In the genomic region with DNA sequence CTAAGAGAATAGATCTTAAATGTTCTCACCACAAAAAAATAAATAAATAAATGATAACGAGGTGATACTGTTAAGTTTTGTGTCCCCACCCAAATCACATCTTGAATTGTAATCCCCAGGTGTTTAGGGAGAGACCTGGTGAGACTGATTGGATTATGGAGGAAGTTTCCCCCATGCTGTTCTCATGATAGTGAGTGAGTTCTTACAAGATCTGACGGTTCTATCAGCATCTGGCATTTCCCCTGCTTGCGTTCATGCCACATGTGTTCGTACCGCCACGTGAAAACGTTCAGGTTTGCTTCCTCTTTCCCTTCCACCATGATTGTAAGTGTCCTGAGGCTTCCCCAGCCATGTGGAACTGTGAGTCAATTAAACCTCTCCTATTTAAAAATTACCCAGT, we compare ENCODE assay signal across 1 cellular context.
TF ChIP-seq lines count a peak whose summit lies in the region.

No MANE protein-coding gene starts in this region.

TF ChIP-seq in GM12878, 131 proteins besides CTCF, POLR2A, EP300 and RAD21 (continued from another document):
- TF ChIP-seq, protein P1, sequence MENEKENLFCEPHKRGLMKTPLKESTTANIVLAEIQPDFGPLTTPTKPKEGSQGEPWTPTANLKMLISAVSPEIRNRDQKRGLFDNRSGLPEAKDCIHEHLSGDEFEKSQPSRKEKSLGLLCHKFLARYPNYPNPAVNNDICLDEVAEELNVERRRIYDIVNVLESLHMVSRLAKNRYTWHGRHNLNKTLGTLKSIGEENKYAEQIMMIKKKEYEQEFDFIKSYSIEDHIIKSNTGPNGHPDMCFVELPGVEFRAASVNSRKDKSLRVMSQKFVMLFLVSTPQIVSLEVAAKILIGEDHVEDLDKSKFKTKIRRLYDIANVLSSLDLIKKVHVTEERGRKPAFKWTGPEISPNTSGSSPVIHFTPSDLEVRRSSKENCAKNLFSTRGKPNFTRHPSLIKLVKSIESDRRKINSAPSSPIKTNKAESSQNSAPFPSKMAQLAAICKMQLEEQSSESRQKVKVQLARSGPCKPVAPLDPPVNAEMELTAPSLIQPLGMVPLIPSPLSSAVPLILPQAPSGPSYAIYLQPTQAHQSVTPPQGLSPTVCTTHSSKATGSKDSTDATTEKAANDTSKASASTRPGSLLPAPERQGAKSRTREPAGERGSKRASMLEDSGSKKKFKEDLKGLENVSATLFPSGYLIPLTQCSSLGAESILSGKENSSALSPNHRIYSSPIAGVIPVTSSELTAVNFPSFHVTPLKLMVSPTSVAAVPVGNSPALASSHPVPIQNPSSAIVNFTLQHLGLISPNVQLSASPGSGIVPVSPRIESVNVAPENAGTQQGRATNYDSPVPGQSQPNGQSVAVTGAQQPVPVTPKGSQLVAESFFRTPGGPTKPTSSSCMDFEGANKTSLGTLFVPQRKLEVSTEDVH (IDR thresholded peaks at IDR 0.05; ENCODE audit: low read depth, partially characterized antibody) = no peak
- TF ChIP-seq SMAD1 (IDR thresholded peaks at IDR 0.05; ENCODE audit: low read depth, partially characterized antibody) = no peak
- TF ChIP-seq FOXK2 (IDR thresholded peaks at IDR 0.05) = no peak
- TF ChIP-seq BRCA1 (IDR thresholded peaks at IDR 0.05; ENCODE audit: low read depth, low read length) = no peak
- TF ChIP-seq ZNF217 (IDR thresholded peaks at IDR 0.05) = no peak
- no peak for TF ChIP-seq CEBPB (IDR thresholded peaks at IDR 0.05; ENCODE audit: borderline replicate concordance in 1 of 2, low read depth in 2 of 2, low read length in 2 of 2)
- no peak for TF ChIP-seq NR2C1 (IDR thresholded peaks at IDR 0.05)
- TF ChIP-seq, protein P2, sequence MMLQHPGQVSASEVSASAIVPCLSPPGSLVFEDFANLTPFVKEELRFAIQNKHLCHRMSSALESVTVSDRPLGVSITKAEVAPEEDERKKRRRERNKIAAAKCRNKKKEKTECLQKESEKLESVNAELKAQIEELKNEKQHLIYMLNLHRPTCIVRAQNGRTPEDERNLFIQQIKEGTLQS (IDR thresholded peaks at IDR 0.05; ENCODE audit: borderline replicate concordance, extremely low read depth, low read depth, low read length) = no peak
- TF ChIP-seq BCL11A (IDR thresholded peaks at IDR 0.05; ENCODE audit: low read depth, low read length) = no peak
- no peak for TF ChIP-seq KAT2A (conservative IDR thresholded peaks at IDR 0.05; ENCODE audit: control insufficient read depth, low read depth, low read length)
- no peak for TF ChIP-seq BMI1 (IDR thresholded peaks at IDR 0.05; ENCODE audit: borderline replicate concordance)
- TF ChIP-seq SUZ12 (IDR thresholded peaks at IDR 0.05; ENCODE audit: unreplicated experiment) = no peak
- TF ChIP-seq MYC (IDR thresholded peaks at IDR 0.05; ENCODE audit: insufficient read depth, insufficient read length, insufficient replicate concordance, low read length, severe bottlenecking) = no peak
- no peak for TF ChIP-seq FOS (IDR thresholded peaks at IDR 0.05; ENCODE audit: borderline replicate concordance, extremely low read depth, insufficient read length)
